8 cellular contexts compared by ENCODE assay signal in genomic region chr2:61177727-61178549, GRCh38. TPM values are rescaled to one million over a fixed set of nuclear protein-coding genes. Genes with fewer than 3 reads are reported as not detected.
DNase-seq lines count a peak whose midpoint lies in the region; ATAC-seq and TF ChIP-seq lines count a peak whose summit lies in the region.

No MANE protein-coding gene starts in this region.

- peak overlapping the region; percentile 98 for H3K27ac ChIP-seq in SJSA1
- H3K27ac ChIP-seq in ascending aorta = peak overlapping the region; percentile 98 to 99
- peak overlapping the region; percentile 44 for H3K27ac ChIP-seq in iPS-18a (ENCODE audit: low read length)

- TF ChIP-seq CTCF in ascending aorta (IDR thresholded peaks at IDR 0.05) = no peak

- H3K27me3 ChIP-seq in SJSA1 (replicated peaks) = no peaks in the 10 kb centered on the region
- H3K27me3 ChIP-seq in ascending aorta = no peaks in the 10 kb centered on the region
- peaks cover 19% of the 10 kb centered on the region for H3K27me3 ChIP-seq in iPS-18a (ENCODE audit: control insufficient read depth, insufficient read depth, low read length)

- ATAC-seq in HG02938 (IDR thresholded peaks at IDR 0.05; ENCODE audit: unreplicated experiment) (peak; percentile 37), GM21360 (IDR thresholded peaks at IDR 0.05; ENCODE audit: unreplicated experiment) (no peak)

- DNase-seq in DMS 273 (lab: John Stamatoyannopoulos, UW; ENCODE audit: unreplicated experiment) = peak; percentile 57
- DNase-seq in DMS 273 treated with DMSO at 0.1 percent for 48 hours (lab: John Stamatoyannopoulos, UW) = no peak
- peak; percentile 50 to 52 for DNase-seq in SJSA1 (ENCODE audit: low read depth in 1 of 2, low spot score in 2 of 2)
- peak in 1 of 2 donors; percentile 66 for DNase-seq in ascending aorta (ENCODE audit: low spot score in 2 of 2)
- DNase-seq in stimulated activated CD4-positive, alpha-beta T cell treated with anti-CD3 and anti-CD28 coated beads, Interleukin-12 subunit alpha, Interleukin-12 subunit beta, amount 100 ng/mL, for 4 hours = peak; percentile 43

- H3K9me3 ChIP-seq in SJSA1 (replicated peaks) (no peaks in the 10 kb centered on the region), ascending aorta (no peaks in the 10 kb centered on the region), iPS-18a (ENCODE audit: control insufficient read depth, low read depth, low read length) (no peaks in the 10 kb centered on the region)

- intact Hi-C loops in ascending aorta (cut with DNase I) = loop anchor here (1.0 to 10.0 kb wide), 8 partner anchors 33 to 1327 kb away; partner anchors contain the start of genes B3GNT2, REL, SANBR and TMEM17

- peaks cover 46% of the 10 kb centered on the region for H3K36me3 ChIP-seq in SJSA1
- peaks cover 4 to 19% of the 10 kb centered on the region in 2 donors for H3K36me3 ChIP-seq in ascending aorta
- H3K36me3 ChIP-seq in iPS-18a (ENCODE audit: control insufficient read depth, low read depth, low read length) = peaks cover 22% of the 10 kb centered on the region

- peaks cover 32% of the 10 kb centered on the region for H3K4me1 ChIP-seq in SJSA1 (replicated peaks)
- H3K4me1 ChIP-seq in ascending aorta = peaks cover 13 to 41% of the 10 kb centered on the region in 2 donors
- H3K4me1 ChIP-seq in iPS-18a (ENCODE audit: control insufficient read depth, low read depth, low read length) = peaks cover 12% of the 10 kb centered on the region

- H3K4me3 ChIP-seq in SJSA1 (peak overlapping the region; percentile 62), ascending aorta (peak overlapping the region; percentile 79 to 90), iPS-18a (ENCODE audit: low read length) (peak overlapping the region; percentile 74)

- peak overlapping the region; percentile 87 for H3K9ac ChIP-seq in iPS-18a (ENCODE audit: low read length)

RNA-seq across cellular contexts. Expression of gene C2orf74, which starts 15.9 kb away (rescaled TPM):
- total RNA-seq in SJSA1 (2014; rRNA removed; shearing (Covaris generic)) = 21.1 and 37.5 TPM in 2 replicates
- total RNA-seq in ascending aorta = 7.2 TPM

Comparison
In these comparisons a context has a peak if more than half of its experiments do, and no peak if none do; other contexts are left out.
1. H3K27ac ChIP-seq: peak in every context shown above with its lines; median percentile 98 in ascending aorta; 98 in SJSA1; 44 in iPS-18a.